Comparison of ENCODE assay signal across 1 cellular context in the genomic region with DNA sequence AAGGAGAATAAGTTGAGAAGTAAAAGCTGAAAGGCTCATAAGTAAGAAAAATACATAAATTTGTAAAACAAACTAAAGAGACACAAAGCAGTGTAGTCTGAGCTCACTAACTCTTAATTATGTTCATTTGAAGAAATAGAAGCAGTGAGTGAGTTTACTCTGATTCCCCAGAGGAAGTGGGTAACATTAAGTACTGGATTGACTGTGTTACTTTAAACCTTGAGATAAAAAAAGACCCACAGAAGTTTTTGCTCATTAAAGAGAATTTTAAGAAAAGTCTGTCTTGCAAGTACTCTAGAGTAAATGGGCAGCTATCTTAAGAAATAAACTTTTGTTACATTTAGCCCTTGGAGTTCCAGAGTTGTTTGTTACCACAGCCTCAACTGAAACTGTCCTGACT.
TF ChIP-seq lines count a peak whose summit lies in the region.

No MANE protein-coding gene starts in this region.

TF ChIP-seq in GM12878, 131 proteins besides CTCF, POLR2A, EP300 and RAD21 (continued from another document):
- TF ChIP-seq SPI1 (IDR thresholded peaks at IDR 0.05; ENCODE audit: borderline replicate concordance, insufficient read depth, low read depth, low read length) (peak; percentile 69; the same call in 1 of the 2 replicates), NFYA (IDR thresholded peaks at IDR 0.05; ENCODE audit: borderline replicate concordance, low read depth, low read length) (no peak), MTA2 (IDR thresholded peaks at IDR 0.05; ENCODE audit: low read depth) (peak; percentile 74), RUNX3 (IDR thresholded peaks at IDR 0.05; ENCODE audit: low read length) (0 out of 2 replicates have a peak, but pooled peaks have one; percentile 19), ZNF24 (IDR thresholded peaks at IDR 0.05) (peak; percentile 96), SMAD1 (IDR thresholded peaks at IDR 0.05; ENCODE audit: low read depth, partially characterized antibody) (no peak)
- TF ChIP-seq, protein P1, sequence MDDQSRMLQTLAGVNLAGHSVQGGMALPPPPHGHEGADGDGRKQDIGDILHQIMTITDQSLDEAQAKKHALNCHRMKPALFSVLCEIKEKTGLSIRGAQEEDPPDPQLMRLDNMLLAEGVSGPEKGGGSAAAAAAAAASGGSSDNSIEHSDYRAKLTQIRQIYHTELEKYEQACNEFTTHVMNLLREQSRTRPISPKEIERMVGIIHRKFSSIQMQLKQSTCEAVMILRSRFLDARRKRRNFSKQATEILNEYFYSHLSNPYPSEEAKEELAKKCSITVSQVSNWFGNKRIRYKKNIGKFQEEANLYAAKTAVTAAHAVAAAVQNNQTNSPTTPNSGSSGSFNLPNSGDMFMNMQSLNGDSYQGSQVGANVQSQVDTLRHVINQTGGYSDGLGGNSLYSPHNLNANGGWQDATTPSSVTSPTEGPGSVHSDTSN (IDR thresholded peaks at IDR 0.05; ENCODE audit: insufficient replicate concordance, low read depth, low read length), result no peak
TF ChIP-seq in GM12878: peak in this region for 8.
